In the genomic region with DNA sequence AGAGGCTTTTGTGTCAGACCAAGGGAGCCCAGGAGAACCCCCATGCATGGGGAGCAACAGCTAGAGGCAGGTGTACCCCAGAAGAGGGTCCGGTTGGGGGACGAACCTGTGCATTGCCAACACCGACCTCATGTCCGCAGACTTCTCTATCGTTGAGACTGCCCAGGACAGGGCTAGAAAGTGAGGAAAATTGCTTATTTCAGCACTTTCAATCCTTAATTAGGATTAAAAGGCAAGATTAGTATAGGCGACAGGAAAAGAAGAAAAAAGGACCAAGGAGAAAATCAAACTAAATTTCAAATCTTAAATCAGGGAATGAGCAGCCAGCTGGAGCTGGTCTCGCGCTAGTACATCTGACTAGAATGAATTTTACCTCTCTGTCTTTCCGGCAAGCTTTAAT, we compare ENCODE assay signal across 8 cellular contexts.
"Had no signal": no experiment of that assay in that cellular context is flagged by ENCODE, and none has a peak within 500 bp of the region (broad histone marks: within the 10 kb centered on the region; RNA-seq: fewer than 3 reads in every experiment).

No MANE protein-coding gene starts in this region.

- H3K4me2 ChIP-seq: GM23338 had no signal

- H3K4me3 ChIP-seq: GM23338, K562 had no signal

- ATAC-seq: GM23338, K562 had no signal

- H2AFZ ChIP-seq: GM23338 had no signal

- H3K27ac Mint-ChIP-seq: GM23338, H9 had no signal

- FAIRE-seq: H1, H54, HTR-8/SVneo, K562 had no signal

- DNase-seq: H9, HCEC 1CT, KG1 had no signal

- H3K4me3 Mint-ChIP-seq: GM23338, H9 had no signal
